Comparison of ENCODE assay signal across 28 cellular contexts in genomic region chr11:126450198-126450597, GRCh38.
"Had no signal": no experiment of that assay in that cellular context is flagged by ENCODE, and none has a peak within 500 bp of the region (broad histone marks: within the 10 kb centered on the region; RNA-seq: fewer than 3 reads in every experiment).

No MANE protein-coding gene starts in this region.

- H3K4me1 Mint-ChIP-seq: activated CD8-positive, alpha-beta memory T cell treated with anti-CD3 and anti-CD28 coated beads, Interleukin-2, amount 10 ng/mL, durations not matched to agents 7 days and 5 days; activated naive CD4-positive, alpha-beta T cell treated with anti-CD3 and anti-CD28 coated beads, Interleukin-2, amount 50 U/mL, for 24 hours; T-cell had no signal

- DNase-seq: activated CD4-positive, alpha-beta T cell treated with anti-CD3 and anti-CD28 coated beads, Interleukin-2, amount 50 U/mL, for 1 hour; activated CD4-positive, CD25-positive, alpha-beta regulatory T cell; activated CD8-positive, alpha-beta memory T cell treated with anti-CD3 and anti-CD28 coated beads, Interleukin-2, amount 10 ng/mL, durations not matched to agents 7 days and 5 days; activated effector memory CD4-positive, alpha-beta T cell treated with Interleukin-2 at 50 U/mL for 16 hours; activated naive CD4-positive, alpha-beta T cell; activated T-cell treated with anti-CD3 and anti-CD28 coated beads, Interleukin-2, amount 50 U/mL, for 24 hours; body of pancreas; KG1; NCI-H1092; NCI-H1417; NCI-H2029 treated with DMSO at 0.1 percent for 48 hours; NCI-H345; NCI-H510A; NCI-H526 treated with DMSO at 0.1 percent for 48 hours; NCI-H82; OCI-M1; RPMI8226; T-cell; T-helper 2 cell; T1000 had no signal

- H3K27me3 ChIP-seq: ascending aorta, body of pancreas had no signal

- H3K27ac ChIP-seq: ascending aorta, body of pancreas, cardiac muscle cell, SK-N-MC had no signal

- H3K9me3 ChIP-seq: ascending aorta, body of pancreas had no signal

- H3K4me3 ChIP-seq: ascending aorta, body of pancreas, cardiac muscle cell, SK-N-MC had no signal

- ATAC-seq: activated CD8-positive, alpha-beta memory T cell treated with anti-CD3 and anti-CD28 coated beads, Interleukin-2, amount 10 ng/mL, durations not matched to agents 7 days and 5 days; body of pancreas; Panc1; Right ventricle myocardium inferior; T-cell had no signal

- H3K27ac Mint-ChIP-seq: activated CD8-positive, alpha-beta memory T cell treated with anti-CD3 and anti-CD28 coated beads, Interleukin-2, amount 10 ng/mL, durations not matched to agents 7 days and 5 days; activated naive CD4-positive, alpha-beta T cell treated with anti-CD3 and anti-CD28 coated beads, Interleukin-2, amount 50 U/mL, for 24 hours; activated T-cell treated with anti-CD3 and anti-CD28 coated beads, Interleukin-2, amount 50 U/mL, for 24 hours; activated T-helper 1 cell treated with anti-CD3 and anti-CD28 coated beads, Interleukin-12 subunit alpha, Interleukin-12 subunit beta, Interleukin-2, Interleukin-4 antibody, amounts not matched to agents 30 ng/mL and 10 ng/mL and 1 ng/mL, durations not matched to agents 14 hours and 24 hours and 36 hours had no signal

- H3K27me3 Mint-ChIP-seq: activated CD8-positive, alpha-beta memory T cell treated with anti-CD3 and anti-CD28 coated beads, Interleukin-2, amount 10 ng/mL, durations not matched to agents 7 days and 5 days; activated naive CD4-positive, alpha-beta T cell treated with anti-CD3 and anti-CD28 coated beads, Interleukin-2, amount 50 U/mL, for 24 hours; activated T-cell treated with anti-CD3 and anti-CD28 coated beads, Interleukin-2, amount 50 U/mL, for 24 hours had no signal

- H3K4me3 Mint-ChIP-seq: activated CD8-positive, alpha-beta memory T cell treated with anti-CD3 and anti-CD28 coated beads, Interleukin-2, amount 10 ng/mL, durations not matched to agents 7 days and 5 days; activated naive CD4-positive, alpha-beta T cell treated with anti-CD3 and anti-CD28 coated beads, Interleukin-2, amount 50 U/mL, for 24 hours; activated T-cell treated with anti-CD3 and anti-CD28 coated beads, Interleukin-2, amount 50 U/mL, for 24 hours; activated T-helper 1 cell treated with anti-CD3 and anti-CD28 coated beads, Interleukin-12 subunit alpha, Interleukin-12 subunit beta, Interleukin-2, Interleukin-4 antibody, amounts not matched to agents 30 ng/mL and 10 ng/mL and 1 ng/mL, durations not matched to agents 14 hours and 24 hours and 36 hours; T-cell had no signal

- H3K36me3 Mint-ChIP-seq: activated naive CD4-positive, alpha-beta T cell treated with anti-CD3 and anti-CD28 coated beads, Interleukin-2, amount 50 U/mL, for 24 hours; T-cell had no signal

- H3K36me3 ChIP-seq: ascending aorta, cardiac muscle cell had no signal

- H3K9me3 Mint-ChIP-seq: activated naive CD4-positive, alpha-beta T cell treated with anti-CD3 and anti-CD28 coated beads, Interleukin-2, amount 50 U/mL, for 24 hours had no signal

- H3K4me1 ChIP-seq: ascending aorta, body of pancreas had no signal

- FAIRE-seq: TTC549 had no signal
